In genomic region chr15:75672646-75673425, GRCh38 we compare ENCODE assay signal across 11 cellular contexts. TPM values are rescaled to one million over a fixed set of nuclear protein-coding genes. Genes with fewer than 3 reads are reported as not detected.
DNase-seq lines count a peak whose midpoint lies in the region; ATAC-seq, FAIRE-seq and TF ChIP-seq lines count a peak whose summit lies in the region.
"Had no signal": no experiment of that assay in that cellular context is flagged by ENCODE, and none has a peak within 500 bp of the region (broad histone marks: within the 10 kb centered on the region; RNA-seq: fewer than 3 reads in every experiment).

No MANE protein-coding gene starts in this region.

- no peak for TF ChIP-seq CTCF in endothelial cell of umbilical vein (IDR thresholded peaks at IDR 0.05; ENCODE audit: extremely low read depth in 1 of 2, insufficient read depth in 1 of 2, low read depth in 1 of 2, low read length in 2 of 2)
- no peak for TF ChIP-seq CTCF in uterus (IDR thresholded peaks at IDR 0.05)
- no peak for TF ChIP-seq CTCF in CD4-positive, alpha-beta T cell (IDR thresholded peaks at IDR 0.05)

- H3K4me2 ChIP-seq in endothelial cell of umbilical vein (ENCODE audit: insufficient read depth, low read length) = no peak overlapping the region

- H3K4me3 Mint-ChIP-seq in CD4-positive, alpha-beta T cell = no peak overlapping the region
- H3K4me3 Mint-ChIP-seq in T-cell = no peak overlapping the region
- H3K4me3 Mint-ChIP-seq: activated B cell treated with CpG ODN at 0.5 μM for 24 hours had no signal

- H3K27ac Mint-ChIP-seq in CD4-positive, alpha-beta T cell = no peak overlapping the region
- H3K27ac Mint-ChIP-seq in T-cell = no peak overlapping the region
- H3K27ac Mint-ChIP-seq: activated B cell treated with CpG ODN at 0.5 μM for 24 hours had no signal

- intact Hi-C loops in endothelial cell of umbilical vein (cut with micrococcal nuclease) = no loop called here
- intact Hi-C loops in uterus (cut with DNase I; ENCODE audit: low total_unique reads) = no loop called here
- intact Hi-C loops in CD4-positive, alpha-beta T cell (cut with DNase I, micrococcal nuclease) = no loop called here

- DNase-seq in DMS 273 (lab: John Stamatoyannopoulos, UW; ENCODE audit: unreplicated experiment) (peak; percentile 35), DMS 273 treated with DMSO at 0.1 percent for 48 hours (lab: John Stamatoyannopoulos, UW) (no peak), endothelial cell of umbilical vein (ENCODE audit: low read depth, low spot score) (peak; percentile 15), uterus (peak in 1 of 2 donors; percentile 57), T-cell (no peak)
- DNase-seq in CD4-positive, alpha-beta T cell = no peak
- DNase-seq: activated B cell treated with CpG ODN at 0.5 μM for 24 hours; effector CD4-positive, alpha-beta T cell had no signal

- H3K4me3 ChIP-seq in endothelial cell of umbilical vein (replicated peaks in 1 of 3; ENCODE audit: insufficient read depth in 1 of 3, low read depth in 1 of 3, low read length in 3 of 3) (no peak overlapping the region), mucosa of rectum (ENCODE audit: low read length in 2 of 2) (no peak overlapping the region), uterus (no peak overlapping the region)

- CTCF ChIA-PET in endothelial cell of umbilical vein (lab: Charles Lee) (interaction anchor here (0.6 to 2.2 kb wide), 8 partner anchors 9 to 47 kb away, joined by 3 to 8 read pairs (median 3); partner anchors contain the start of genes SNUPN and SNX33), T-cell (lab: Charles Lee) (interaction anchor here in 1 of 2 donors (0.8 kb wide), 1 partner anchor 339 kb away, joined by 3 read pairs; no protein-coding TSS in a partner anchor)
- CTCF ChIA-PET in CD4-positive, alpha-beta T cell (lab: Charles Lee) = no interaction called here

- H3K9me3 Mint-ChIP-seq in CD4-positive, alpha-beta T cell = no peaks in the 10 kb centered on the region
- no peaks in the 10 kb centered on the region for H3K9me3 Mint-ChIP-seq in T-cell
- H3K9me3 Mint-ChIP-seq: activated B cell treated with CpG ODN at 0.5 μM for 24 hours had no signal

- H3K27me3 Mint-ChIP-seq in CD4-positive, alpha-beta T cell = no peaks in the 10 kb centered on the region
- no peaks in the 10 kb centered on the region for H3K27me3 Mint-ChIP-seq in T-cell
- H3K27me3 Mint-ChIP-seq: activated B cell treated with CpG ODN at 0.5 μM for 24 hours had no signal

- no peaks in the 10 kb centered on the region for H3K36me3 ChIP-seq in endothelial cell of umbilical vein (ENCODE audit: control insufficient read depth in 2 of 2, extremely low read depth in 1 of 2, insufficient read depth in 2 of 2, low read length in 2 of 2)
- H3K36me3 ChIP-seq in mucosa of rectum (ENCODE audit: control insufficient read depth in 2 of 2, insufficient read depth in 2 of 2, low read length in 2 of 2) = no peaks in the 10 kb centered on the region
- H3K36me3 ChIP-seq in uterus = no peaks in the 10 kb centered on the region

- H3K4me1 ChIP-seq in endothelial cell of umbilical vein (ENCODE audit: control insufficient read depth, extremely low read depth, insufficient read depth, low read length) (no peaks in the 10 kb centered on the region), mucosa of rectum (ENCODE audit: control insufficient read depth in 2 of 2, insufficient read depth in 2 of 2, low read length in 2 of 2) (peaks cover 4 to 6% of the 10 kb centered on the region in 2 donors), uterus (peaks cover 4 to 21% of the 10 kb centered on the region in 2 donors)

- H3K9me3 ChIP-seq in endothelial cell of umbilical vein (replicated peaks; ENCODE audit: control insufficient read depth, insufficient read depth, low read length) = no peaks in the 10 kb centered on the region
- H3K9me3 ChIP-seq in mucosa of rectum (ENCODE audit: control insufficient read depth in 2 of 2, low read length in 2 of 2) = no peaks in the 10 kb centered on the region
- H3K9me3 ChIP-seq in uterus = no peaks in the 10 kb centered on the region
- no peaks in the 10 kb centered on the region for H3K9me3 ChIP-seq in CD4-positive, alpha-beta T cell (ENCODE audit: control insufficient read depth, low read length)

- H3K27me3 ChIP-seq in endothelial cell of umbilical vein (ENCODE audit: control insufficient read depth in 2 of 2, insufficient read depth in 2 of 2, low read length in 2 of 2) = peaks cover 0 to 2% of the 10 kb centered on the region in 2 experiments
- H3K27me3 ChIP-seq in mucosa of rectum (ENCODE audit: control insufficient read depth in 2 of 2, insufficient read depth in 2 of 2, low read length in 2 of 2) = no peaks in the 10 kb centered on the region
- H3K27me3 ChIP-seq in uterus = no peaks in the 10 kb centered on the region
- no peaks in the 10 kb centered on the region for H3K27me3 ChIP-seq in CD4-positive, alpha-beta T cell (ENCODE audit: control insufficient read depth, insufficient read depth, low read length)

- H2AFZ ChIP-seq in endothelial cell of umbilical vein (ENCODE audit: low read depth, low read length) = no peak overlapping the region

- no peaks in the 10 kb centered on the region for H3K79me2 ChIP-seq in endothelial cell of umbilical vein (ENCODE audit: control insufficient read depth, insufficient read depth, low read length)

- no peaks in the 10 kb centered on the region for H3K36me3 Mint-ChIP-seq in CD4-positive, alpha-beta T cell (ENCODE audit: low read depth)
- no peaks in the 10 kb centered on the region for H3K36me3 Mint-ChIP-seq in T-cell

- H4K20me1 ChIP-seq in endothelial cell of umbilical vein (replicated peaks; ENCODE audit: control insufficient read depth, extremely low read depth, insufficient read depth, low read length) = no peaks in the 10 kb centered on the region

- no peaks in the 10 kb centered on the region for H3K4me1 Mint-ChIP-seq in CD4-positive, alpha-beta T cell (ENCODE audit: low read depth)
- no peaks in the 10 kb centered on the region for H3K4me1 Mint-ChIP-seq in T-cell

- H3K9ac ChIP-seq in endothelial cell of umbilical vein (replicated peaks; ENCODE audit: extremely low read depth, insufficient read depth, low read length) (no peak overlapping the region), mucosa of rectum (ENCODE audit: low read depth in 1 of 2, low read length in 2 of 2) (no peak overlapping the region)

- ATAC-seq in CD4-positive, alpha-beta T cell (ENCODE audit: poor library complexity) = no peak
- ATAC-seq in T-cell (replicated peaks in 1 of 4) (no peak), HG03457 (IDR thresholded peaks at IDR 0.05; ENCODE audit: unreplicated experiment) (no peak)

- no peak for FAIRE-seq in endothelial cell of umbilical vein (lab: Jason Lieb, UNC)

- no TSS peak for BruUV-seq in endothelial cell of umbilical vein (replicated peaks; lab: Mats Ljungman, UMichigan)

- POLR2A ChIA-PET in endothelial cell of umbilical vein (lab: Charles Lee) (no interaction called here), T-cell (lab: Charles Lee) (no interaction called here)
- POLR2A ChIA-PET in CD4-positive, alpha-beta T cell (lab: Charles Lee) = no interaction called here

- TF ChIP-seq POLR2A in endothelial cell of umbilical vein (IDR thresholded peaks at IDR 0.05; ENCODE audit: low read depth, low read length) (no peak), uterus (IDR thresholded peaks at IDR 0.05) (no peak)

- H3K9me1 ChIP-seq in endothelial cell of umbilical vein (replicated peaks; ENCODE audit: control insufficient read depth, extremely low read depth, insufficient read depth, low read length) = no peaks in the 10 kb centered on the region

- dilution Hi-C loops in endothelial cell of umbilical vein (cut with MboI; ENCODE audit: extremely low pct_ligation_motif_present, low sequenced_read_pairs) = no loop called here

- H3K27ac ChIP-seq in endothelial cell of umbilical vein (ENCODE audit: insufficient read depth, low read depth, low read length) = no peak overlapping the region
- peak overlapping the region; percentile 33 to 56 for H3K27ac ChIP-seq in mucosa of rectum (ENCODE audit: low read depth in 2 of 2, low read length in 2 of 2)
- peak overlapping the region; percentile 82 to 88 for H3K27ac ChIP-seq in uterus
- no peak overlapping the region for H3K27ac ChIP-seq in CD4-positive, alpha-beta T cell (ENCODE audit: low read depth, low read length)
- H3K27ac ChIP-seq: 22Rv1 had no signal

RNA-seq across cellular contexts. Expression of gene SNX33, which starts 25.1 kb away (rescaled TPM):
- total RNA-seq in endothelial cell of umbilical vein (10.6 and 12.6 TPM in 2 replicates), uterus (10 to 100 TPM in 3 of 4 donors, 1 to 10 TPM in 1; 8.7 to 43.6 (median 28.2) TPM), T-cell (1 to 10 TPM; 1.4 to 3.4 (median 2.5) TPM)
- polyA plus RNA-seq in endothelial cell of umbilical vein = 7.9 and 9.7 TPM in 2 replicates
- 7.6 and 8.1 TPM in 2 replicates for polyA plus RNA-seq in endothelial cell of umbilical vein (2011; cell fraction: cytosol; rRNA removed)
- 12.6 and 13.7 TPM in 2 replicates for polyA plus RNA-seq in endothelial cell of umbilical vein (2011; cell fraction: nucleus; rRNA removed)
- polyA plus RNA-seq in endothelial cell of umbilical vein (2012) = 8.2 and 10.6 TPM in 2 replicates
- polyA minus RNA-seq in endothelial cell of umbilical vein = 15.7 and 18.5 TPM in 2 replicates
- 9.4 TPM for polyA minus RNA-seq in endothelial cell of umbilical vein (2011; cell fraction: cytosol; rRNA and poly(A)+ RNA removed)
- polyA minus RNA-seq in endothelial cell of umbilical vein (2011; cell fraction: nucleus; rRNA and poly(A)+ RNA removed) = 8.1 and 12.2 TPM in 2 replicates
- under 1 TPM; 0.59 to 0.82 TPM for total RNA-seq in CD4-positive, alpha-beta T cell

RNA-seq across cellular contexts. Expression of gene IMP3, which starts 32.8 kb away (rescaled TPM):
- 35.5 and 41.3 TPM in 2 replicates for total RNA-seq in endothelial cell of umbilical vein
- polyA plus RNA-seq in endothelial cell of umbilical vein = 64.0 and 74.4 TPM in 2 replicates
- polyA plus RNA-seq in endothelial cell of umbilical vein (2011; cell fraction: cytosol; rRNA removed) = 38.1 and 38.8 TPM in 2 replicates
- polyA plus RNA-seq in endothelial cell of umbilical vein (2011; cell fraction: nucleus; rRNA removed) = 15.5 and 17.6 TPM in 2 replicates
- polyA plus RNA-seq in endothelial cell of umbilical vein (2012) = 25.5 and 32.4 TPM in 2 replicates
- polyA minus RNA-seq in endothelial cell of umbilical vein = 11.1 and 14.6 TPM in 2 replicates
- polyA minus RNA-seq in endothelial cell of umbilical vein (2011; cell fraction: cytosol; rRNA and poly(A)+ RNA removed) = 71.5 TPM
- 6.0 and 9.5 TPM in 2 replicates for polyA minus RNA-seq in endothelial cell of umbilical vein (2011; cell fraction: nucleus; rRNA and poly(A)+ RNA removed)
- total RNA-seq in uterus = 100 to 1,000 TPM in 1 of 4 donors, 10 to 100 TPM in 3; 32.9 to 171 (median 68.5) TPM
- 10 to 100 TPM; 48.4 to 50.4 TPM for total RNA-seq in CD4-positive, alpha-beta T cell
- total RNA-seq in T-cell = 10 to 100 TPM; 39.6 to 86.6 (median 81.8) TPM

RNA-seq across cellular contexts. Expression of gene CSPG4, which starts 39.8 kb away (rescaled TPM):
- total RNA-seq in endothelial cell of umbilical vein = not detected in 2 replicates
- not detected in 2 replicates for polyA plus RNA-seq in endothelial cell of umbilical vein
- not detected in 2 replicates for polyA plus RNA-seq in endothelial cell of umbilical vein (2011; cell fraction: cytosol; rRNA removed)
- polyA plus RNA-seq in endothelial cell of umbilical vein (2011; cell fraction: nucleus; rRNA removed) = not detected in 2 replicates
- 0.04 TPM in 1 of 2 replicates, not detected in the other for polyA plus RNA-seq in endothelial cell of umbilical vein (2012)
- polyA minus RNA-seq in endothelial cell of umbilical vein = not detected in 2 replicates
- polyA minus RNA-seq in endothelial cell of umbilical vein (2011; cell fraction: cytosol; rRNA and poly(A)+ RNA removed) = 16.2 TPM
- polyA minus RNA-seq in endothelial cell of umbilical vein (2011; cell fraction: nucleus; rRNA and poly(A)+ RNA removed) = 0.10 TPM in 1 of 2 replicates, not detected in the other
- 10 to 100 TPM; 10.3 to 62.4 (median 46.7) TPM for total RNA-seq in uterus
- total RNA-seq in CD4-positive, alpha-beta T cell = not detected
- total RNA-seq in T-cell = under 1 TPM in 3 of 5 donors, not detected in 2; 0.06 to 0.07 (median 0.06) TPM
- total RNA-seq: activated B cell treated with CpG ODN at 0.5 μM for 24 hours had no signal

RNA-seq across cellular contexts. Expression of gene SNUPN, which starts 47.3 kb away (rescaled TPM):
- total RNA-seq in endothelial cell of umbilical vein (19.3 and 25.1 TPM in 2 replicates), uterus (10 to 100 TPM in 3 of 4 donors, 1 to 10 TPM in 1; 2.0 to 35.8 (median 29.1) TPM), T-cell (10 to 100 TPM; 17.7 to 26.7 (median 20.8) TPM)
- 11.7 and 13.2 TPM in 2 replicates for polyA plus RNA-seq in endothelial cell of umbilical vein
- 18.9 and 19.0 TPM in 2 replicates for polyA plus RNA-seq in endothelial cell of umbilical vein (2011; cell fraction: cytosol; rRNA removed)
- 13.6 and 16.3 TPM in 2 replicates for polyA plus RNA-seq in endothelial cell of umbilical vein (2011; cell fraction: nucleus; rRNA removed)
- polyA plus RNA-seq in endothelial cell of umbilical vein (2012) = 19.1 and 22.1 TPM in 2 replicates
- polyA minus RNA-seq in endothelial cell of umbilical vein = 14.6 and 14.7 TPM in 2 replicates
- polyA minus RNA-seq in endothelial cell of umbilical vein (2011; cell fraction: cytosol; rRNA and poly(A)+ RNA removed) = 15.8 TPM
- polyA minus RNA-seq in endothelial cell of umbilical vein (2011; cell fraction: nucleus; rRNA and poly(A)+ RNA removed) = 6.0 and 9.0 TPM in 2 replicates
- 10 to 100 TPM; 10.0 to 11.6 TPM for total RNA-seq in CD4-positive, alpha-beta T cell

Comparison
In these comparisons a context has a peak if more than half of its experiments do, and no peak if none do; other contexts are left out.
1. DNase-seq: peak in DMS 273 (single experiment) and endothelial cell of umbilical vein (single experiment); none in DMS 273 treated with DMSO at 0.1 percent for 48 hours (single experiment), CD4-positive, alpha-beta T cell (0 of 10) and T-cell (0 of 34).
2. H3K27ac ChIP-seq: peak in mucosa of rectum (2 of 2) and uterus (2 of 2); none in endothelial cell of umbilical vein (single experiment) and CD4-positive, alpha-beta T cell (single experiment).
3. RNA of gene CSPG4, which starts 39.8 kb away (total RNA-seq): 10.3 to 62.4 TPM in uterus; 0.06 to 0.07 TPM in T-cell, not detected in CD4-positive, alpha-beta T cell and not detected in endothelial cell of umbilical vein; every median in the first group is over 10 times any median in the second.